ENCODE assay signal across 11 cellular contexts in genomic region chr5:157611571-157612067, GRCh38. TPM values are rescaled to one million over a fixed set of nuclear protein-coding genes. Genes with fewer than 3 reads are reported as not detected.
A peak's percentile ranks its signal among the peaks of the same experiment; 100 is the strongest.
DNase-seq lines count a peak whose midpoint lies in the region; ATAC-seq and TF ChIP-seq lines count a peak whose summit lies in the region.
"Had no signal": no experiment of that assay in that cellular context is flagged by ENCODE, and none has a peak within 500 bp of the region (broad histone marks: within the 10 kb centered on the region; RNA-seq: fewer than 3 reads in every experiment).

No MANE protein-coding gene starts in this region.

- ATAC-seq in GM21619 (IDR thresholded peaks at IDR 0.05; ENCODE audit: unreplicated experiment) = peak; percentile 49

- no peaks in the 10 kb centered on the region for H3F3A ChIP-seq in neural progenitor cell (ENCODE audit: low read depth)

- peaks cover under 1% of the 10 kb centered on the region for H3K27me3 Mint-ChIP-seq in neural progenitor cell (ENCODE audit: insufficient read depth, low read depth)
- H3K27me3 Mint-ChIP-seq: activated CD4-positive, alpha-beta T cell treated with anti-CD3 and anti-CD28 coated beads, Interleukin-2, amount 10 ng/mL, durations not matched to agents 7 days and 5 days had no signal

- no peak overlapping the region for H3K27ac ChIP-seq in neural progenitor cell
- H3K27ac ChIP-seq: 22Rv1 had no signal

- H3K9ac ChIP-seq in neural progenitor cell = no peak overlapping the region

- H3K27me3 ChIP-seq in neural progenitor cell = no peaks in the 10 kb centered on the region

- no peak overlapping the region for H3K27ac Mint-ChIP-seq in neural progenitor cell
- H3K27ac Mint-ChIP-seq: activated CD4-positive, alpha-beta T cell treated with anti-CD3 and anti-CD28 coated beads, Interleukin-2, amount 10 ng/mL, durations not matched to agents 7 days and 5 days had no signal

- no peaks in the 10 kb centered on the region for H3K36me3 Mint-ChIP-seq in neural progenitor cell

- no peak overlapping the region for H3K4me3 Mint-ChIP-seq in neural progenitor cell
- H3K4me3 Mint-ChIP-seq: activated CD4-positive, alpha-beta T cell treated with anti-CD3 and anti-CD28 coated beads, Interleukin-2, amount 10 ng/mL, durations not matched to agents 7 days and 5 days had no signal

- H3K4me3 ChIP-seq in NB4 (ENCODE audit: low read depth, low read length) (no peak overlapping the region), neural progenitor cell (no peak overlapping the region)

- DNase-seq in DMS153 (lab: John Stamatoyannopoulos, UW) = peak; percentile 5
- no peak for DNase-seq in DMS153 treated with DMSO at 0.1 percent for 48 hours (lab: John Stamatoyannopoulos, UW; ENCODE audit: unreplicated experiment)
- DNase-seq in NB4 (ENCODE audit: low read depth) = peak; percentile 3
- DNase-seq in neural progenitor cell (ENCODE audit: low spot score) = no peak
- no peak for DNase-seq in NCI-H510A (lab: John Stamatoyannopoulos, UW)
- no peak for DNase-seq in NCI-H82 treated with DMSO at 0.1 percent for 48 hours (lab: John Stamatoyannopoulos, UW; ENCODE audit: unreplicated experiment)
- DNase-seq in A172 (ENCODE audit: low spot score) = no peak
- DNase-seq: activated CD4-positive, alpha-beta T cell treated with anti-CD3 and anti-CD28 coated beads, Interleukin-2, amount 10 ng/mL, durations not matched to agents 7 days and 5 days had no signal

- no peaks in the 10 kb centered on the region for H4K20me1 ChIP-seq in neural progenitor cell (ENCODE audit: low read depth)

- no peaks in the 10 kb centered on the region for H3K9me3 ChIP-seq in neural progenitor cell (ENCODE audit: low read depth)

- H3K9me3 Mint-ChIP-seq in neural progenitor cell = peaks cover 3% of the 10 kb centered on the region

- H3K4me1 ChIP-seq in neural progenitor cell = no peaks in the 10 kb centered on the region

- H3K79me2 ChIP-seq in neural progenitor cell (ENCODE audit: low read depth) = no peaks in the 10 kb centered on the region

- no peak overlapping the region for H3K4me2 ChIP-seq in neural progenitor cell

- no peak for TF ChIP-seq POLR2A in NB4 (IDR thresholded peaks at IDR 0.05; ENCODE audit: extremely low read depth, insufficient read length)

- peak overlapping the region; percentile 56 for H2AFZ ChIP-seq in neural progenitor cell (replicated peaks)

- no peaks in the 10 kb centered on the region for H3K36me3 ChIP-seq in neural progenitor cell

- H3K4me1 Mint-ChIP-seq in neural progenitor cell = no peaks in the 10 kb centered on the region

- TF ChIP-seq CTCF in NB4 (IDR thresholded peaks at IDR 0.05; ENCODE audit: low read depth, low read length) (no peak), neural progenitor cell (IDR thresholded peaks at IDR 0.05) (no peak)

RNA-seq across cellular contexts. Expression of gene ADAM19, which starts 36.0 kb away (rescaled TPM):
- 11.5 and 20.9 TPM in 2 replicates for total RNA-seq in neural progenitor cell (ENCODE audit: low replicate concordance)
- total RNA-seq in A172 (2014; rRNA removed; shearing (Covaris generic)) = 43.1 and 50.3 TPM in 2 replicates

RNA-seq across cellular contexts. Expression of gene SOX30, which starts 40.6 kb away (rescaled TPM):
- 0.06 and 0.17 TPM in 2 replicates for total RNA-seq in neural progenitor cell (ENCODE audit: low replicate concordance)
- total RNA-seq in A172 (2014; rRNA removed; shearing (Covaris generic)) = not detected in 2 replicates
- total RNA-seq: dermis microvascular lymphatic vessel endothelial cell had no signal

RNA-seq across cellular contexts. Expression of gene C5orf52, which starts 59.7 kb away (rescaled TPM):
- total RNA-seq in neural progenitor cell (ENCODE audit: low replicate concordance) = not detected in 2 replicates
- total RNA-seq in A172 (2014; rRNA removed; shearing (Covaris generic)) = not detected in 2 replicates
- total RNA-seq: activated CD4-positive, alpha-beta T cell treated with anti-CD3 and anti-CD28 coated beads, Interleukin-2, amount 10 ng/mL, durations not matched to agents 7 days and 5 days; dermis microvascular lymphatic vessel endothelial cell had no signal

Comparison
In these comparisons a context has a peak if more than half of its experiments do, and no peak if none do; other contexts are left out.
1. DNase-seq: peak in DMS153 (single experiment) and NB4 (single experiment); none in DMS153 treated with DMSO at 0.1 percent for 48 hours (single experiment), neural progenitor cell (single experiment), NCI-H510A (single experiment), NCI-H82 treated with DMSO at 0.1 percent for 48 hours (single experiment) and A172 (single experiment).